ENCODE assay signal across 10 cellular contexts in the genomic region with DNA sequence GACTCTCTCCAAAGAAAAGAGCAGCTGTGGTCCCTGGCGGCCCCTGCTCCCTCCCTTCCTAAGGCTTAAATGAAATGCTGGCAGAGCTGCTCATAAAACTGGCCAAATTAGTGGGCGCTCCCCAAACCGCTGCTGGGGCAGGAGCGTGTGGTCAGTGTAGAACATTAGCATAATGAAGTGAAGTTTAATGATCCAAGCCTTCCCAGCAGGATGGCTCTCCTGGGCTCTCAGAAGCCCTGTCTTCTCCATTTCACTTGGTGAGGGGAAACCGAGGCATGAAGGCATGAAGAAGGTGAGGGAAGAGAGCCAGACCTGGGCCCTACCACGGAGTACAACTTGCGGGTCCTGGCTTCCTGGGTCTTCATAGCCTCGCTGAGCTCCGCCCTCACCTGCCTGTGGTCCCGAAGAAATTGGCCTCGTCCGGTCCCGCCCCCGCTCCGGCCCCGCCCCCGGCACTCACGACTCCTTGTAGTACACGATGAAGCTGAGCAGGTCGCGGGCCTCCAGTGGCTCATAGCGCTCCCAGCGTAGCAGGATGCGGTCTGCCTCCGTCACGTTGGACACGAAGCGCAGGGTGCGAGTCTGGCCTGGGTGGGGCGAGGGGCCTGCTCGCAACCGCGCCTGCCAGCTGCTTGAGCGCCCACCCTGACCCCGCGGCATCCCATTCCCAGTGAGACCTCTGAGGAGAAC. TPM values are rescaled to one million over a fixed set of nuclear protein-coding genes. Genes with fewer than 3 reads are reported as not detected.
DNase-seq lines count a peak whose midpoint lies in the region; ATAC-seq and TF ChIP-seq lines count a peak whose summit lies in the region.
"Had no signal": no experiment of that assay in that cellular context is flagged by ENCODE, and none has a peak within 500 bp of the region (broad histone marks: within the 10 kb centered on the region; RNA-seq: fewer than 3 reads in every experiment).

No MANE protein-coding gene starts in this region.

- H2AK5ac ChIP-seq in neuronal stem cell (ENCODE audit: low read depth, low read length): peak overlapping the region; percentile 40

- no peaks in the 10 kb centered on the region for H3K79me1 ChIP-seq in neuronal stem cell (ENCODE audit: low read depth, low read length)

- H2BK120ac ChIP-seq in neuronal stem cell (ENCODE audit: low read depth, low read length): no peak overlapping the region

- H3K4ac ChIP-seq in neuronal stem cell (ENCODE audit: low read length): no peak overlapping the region

- H2BK15ac ChIP-seq in neuronal stem cell (ENCODE audit: low read length): no peak overlapping the region

- H3K9me3 ChIP-seq in right cardiac atrium (ENCODE audit: control insufficient read depth, low read length) (no peaks in the 10 kb centered on the region), heart left ventricle (no peaks in the 10 kb centered on the region), neuronal stem cell (replicated peaks in 1 of 2; ENCODE audit: control insufficient read depth in 2 of 2, insufficient read depth in 1 of 2, low read depth in 1 of 2, low read length in 2 of 2) (peaks cover 0 to 3% of the 10 kb centered on the region in 2 donors)

- H3K27ac ChIP-seq in right cardiac atrium (ENCODE audit: low read length) (no peak overlapping the region), heart left ventricle (no peak overlapping the region), neuronal stem cell (replicated peaks; ENCODE audit: low read length) (no peak overlapping the region)

- H4K91ac ChIP-seq in neuronal stem cell (ENCODE audit: low read depth, low read length, poor library complexity): no peak overlapping the region

- H3K36me3 ChIP-seq in heart left ventricle: no peaks in the 10 kb centered on the region
- no peaks in the 10 kb centered on the region for H3K36me3 ChIP-seq in neuronal stem cell (replicated peaks in 1 of 2; ENCODE audit: control insufficient read depth in 2 of 2, insufficient read depth in 2 of 2, low read length in 2 of 2)

- peak overlapping the region; percentile 16 for H3K23ac ChIP-seq in neuronal stem cell (ENCODE audit: low read depth, low read length, poor library complexity)

- H3K14ac ChIP-seq in neuronal stem cell (ENCODE audit: low read length): peak overlapping the region; percentile 63

- H4K8ac ChIP-seq in neuronal stem cell (ENCODE audit: low read depth, low read length): no peak overlapping the region

- peak overlapping the region; percentile 63 for H3K9ac ChIP-seq in neuronal stem cell (ENCODE audit: low read depth, low read length, poor library complexity)

- no peak for ATAC-seq in right cardiac atrium
- ATAC-seq in heart left ventricle: no peak
- no peak for ATAC-seq in GM18498 (IDR thresholded peaks at IDR 0.05; ENCODE audit: unreplicated experiment)

- DNase-seq in right cardiac atrium: peak in 2 of 3 donors; percentile 56 to 71
- no peak for DNase-seq in heart left ventricle
- DNase-seq in astrocyte of the spinal cord (ENCODE audit: low read depth, low spot score): peak; percentile 20
- DNase-seq in neuronal stem cell (ENCODE audit: low spot score): no peak
- no peak for DNase-seq in 8988T
- DNase-seq in NCI-H146 treated with DMSO at 0.1 percent for 48 hours (lab: John Stamatoyannopoulos, UW; ENCODE audit: unreplicated experiment): no peak
- no peak for DNase-seq in hypothalamus (lab: John Stamatoyannopoulos, UW)
- DNase-seq: Right ventricle myocardium superior had no signal

- H2BK12ac ChIP-seq in neuronal stem cell (ENCODE audit: low read length): no peak overlapping the region

- H2BK5ac ChIP-seq in neuronal stem cell (ENCODE audit: low read length): no peak overlapping the region

- H2AFZ ChIP-seq in neuronal stem cell (ENCODE audit: low read length): no peak overlapping the region

- no peaks in the 10 kb centered on the region for H3K27me3 ChIP-seq in right cardiac atrium (ENCODE audit: control insufficient read depth, insufficient read depth)
- H3K27me3 ChIP-seq in heart left ventricle: peaks cover 6 to 59% (median 31%) of the 10 kb centered on the region in 9 donors
- H3K27me3 ChIP-seq in neuronal stem cell (ENCODE audit: control insufficient read depth in 3 of 3, insufficient read depth in 3 of 3, low read depth in 1 of 3, low read length in 3 of 3): peaks cover 37 to 100% (median 76%) of the 10 kb centered on the region in 3 experiments

- in situ Hi-C loops in astrocyte of the spinal cord (cut with HindIII; ENCODE audit: low sequenced_read_pairs): no loop called here

- intact Hi-C loops in right cardiac atrium (cut with DNase I) (no loop called here), heart left ventricle (cut with DNase I) (no loop called here)

- TF ChIP-seq CTCF in heart left ventricle (IDR thresholded peaks at IDR 0.05) (no peak), astrocyte of the spinal cord (IDR thresholded peaks at IDR 0.05; ENCODE audit: low read depth, low read length) (no peak)

- no peak overlapping the region for H3K4me3 ChIP-seq in right cardiac atrium (ENCODE audit: low read length)
- no peak overlapping the region for H3K4me3 ChIP-seq in heart left ventricle
- H3K4me3 ChIP-seq in astrocyte of the spinal cord (ENCODE audit: low read depth, low read length): no peak overlapping the region
- H3K4me3 ChIP-seq in neuronal stem cell (ENCODE audit: low read length in 2 of 2): peak overlapping the region in 1 of 2 donors; percentile 19

- H3K18ac ChIP-seq in neuronal stem cell (ENCODE audit: low read length): peak overlapping the region; percentile 78

- H3K4me1 ChIP-seq in right cardiac atrium (ENCODE audit: control insufficient read depth, insufficient read depth, low read length): no peaks in the 10 kb centered on the region
- H3K4me1 ChIP-seq in heart left ventricle: peaks cover 0 to 24% (median 8%) of the 10 kb centered on the region in 12 donors
- peaks cover 0 to 10% of the 10 kb centered on the region in 2 donors for H3K4me1 ChIP-seq in neuronal stem cell (ENCODE audit: control insufficient read depth in 2 of 2, insufficient read depth in 1 of 2, low read depth in 1 of 2, low read length in 2 of 2)

- H3K4me2 ChIP-seq in neuronal stem cell (ENCODE audit: insufficient read depth, low read length, poor library complexity, severe bottlenecking): no peak overlapping the region

- no peak for TF ChIP-seq POLR2A in heart left ventricle (IDR thresholded peaks at IDR 0.05)

- 12% methylated on average over 36 of the region's 36 CpGs for WGBS in right cardiac atrium
- 17 to 60% (median 30%) methylated on average over 6 to 36 of the region's 36 CpGs for WGBS in heart left ventricle, 4 donors
- no CpG with 5 or more reads among the region's 36 CpGs for WGBS in neuronal stem cell (ENCODE audit: extremely low coverage in 2 of 2, insufficient read length in 2 of 2, insufficient replicate concordance in 1 of 2), 2 donors

RNA-seq across cellular contexts. Expression of a gene that starts 10.3 kb away (rescaled TPM):
- total RNA-seq in right cardiac atrium (under 1 TPM; 0.03 to 0.06 (median 0.06) TPM), heart left ventricle (under 1 TPM in 7 of 9 donors, not detected in 2; 0.07 to 0.35 (median 0.11) TPM)
- polyA plus RNA-seq in right cardiac atrium (0.07 TPM), heart left ventricle (under 1 TPM in 1 of 2 donors, not detected in 1; 0.42 TPM)
- 0.01 TPM for polyA plus RNA-seq in neuronal stem cell (2013, experiment 1 of 2)
- 0.01 TPM for polyA plus RNA-seq in neuronal stem cell (2013, experiment 2 of 2)
- total RNA-seq: renal cortical epithelial cell had no signal

RNA-seq across cellular contexts. Expression of a gene that starts 12.1 kb away (rescaled TPM):
- total RNA-seq in right cardiac atrium (1 to 10 TPM; 1.3 to 4.2 (median 1.5) TPM), heart left ventricle (1 to 10 TPM in 5 of 9 donors, under 1 TPM in 4; 0.22 to 1.6 (median 1.1) TPM)
- polyA plus RNA-seq in right cardiac atrium (1.1 TPM), heart left ventricle (1 to 10 TPM in 1 of 2 donors, under 1 TPM in 1; 0.30 to 1.4 TPM)
- 0.07 TPM for polyA plus RNA-seq in neuronal stem cell (2013, experiment 1 of 2)
- polyA plus RNA-seq in neuronal stem cell (2013, experiment 2 of 2): 0.11 TPM
- total RNA-seq: renal cortical epithelial cell had no signal

RNA-seq across cellular contexts. Expression of a gene that starts 32.0 kb away (rescaled TPM):
- total RNA-seq in right cardiac atrium (1 to 10 TPM in 3 of 4 donors, under 1 TPM in 1; 0.93 to 6.3 (median 2.2) TPM), heart left ventricle (1 to 10 TPM in 6 of 9 donors, under 1 TPM in 3; 0.52 to 8.2 (median 1.9) TPM)
- polyA plus RNA-seq in right cardiac atrium (2.0 TPM), heart left ventricle (1 to 10 TPM in 1 of 2 donors, under 1 TPM in 1; 0.95 to 1.1 TPM)
- 4.3 TPM for polyA plus RNA-seq in neuronal stem cell (2013, experiment 1 of 2)
- 3.5 TPM for polyA plus RNA-seq in neuronal stem cell (2013, experiment 2 of 2)

RNA-seq across cellular contexts. Expression of a gene that starts 44.9 kb away (rescaled TPM):
- total RNA-seq in right cardiac atrium (10 to 100 TPM in 1 of 4 donors, 1 to 10 TPM in 3; 6.6 to 10.3 (median 8.5) TPM), heart left ventricle (10 to 100 TPM in 2 of 9 donors, 1 to 10 TPM in 7; 4.1 to 14.7 (median 7.5) TPM)
- polyA plus RNA-seq in right cardiac atrium (6.9 TPM), heart left ventricle (1 to 10 TPM; 7.1 TPM)
- polyA plus RNA-seq in neuronal stem cell (2013, experiment 1 of 2): 0.78 TPM
- 0.62 TPM for polyA plus RNA-seq in neuronal stem cell (2013, experiment 2 of 2)

Comparison
In these comparisons a context has a peak if more than half of its experiments do, and no peak if none do; other contexts are left out.
1. DNase-seq: peak in right cardiac atrium (2 of 3) and astrocyte of the spinal cord (single experiment); none in heart left ventricle (0 of 5), neuronal stem cell (single experiment), 8988T (single experiment), NCI-H146 treated with DMSO at 0.1 percent for 48 hours (single experiment) and hypothalamus (0 of 51).